In the genomic region with DNA sequence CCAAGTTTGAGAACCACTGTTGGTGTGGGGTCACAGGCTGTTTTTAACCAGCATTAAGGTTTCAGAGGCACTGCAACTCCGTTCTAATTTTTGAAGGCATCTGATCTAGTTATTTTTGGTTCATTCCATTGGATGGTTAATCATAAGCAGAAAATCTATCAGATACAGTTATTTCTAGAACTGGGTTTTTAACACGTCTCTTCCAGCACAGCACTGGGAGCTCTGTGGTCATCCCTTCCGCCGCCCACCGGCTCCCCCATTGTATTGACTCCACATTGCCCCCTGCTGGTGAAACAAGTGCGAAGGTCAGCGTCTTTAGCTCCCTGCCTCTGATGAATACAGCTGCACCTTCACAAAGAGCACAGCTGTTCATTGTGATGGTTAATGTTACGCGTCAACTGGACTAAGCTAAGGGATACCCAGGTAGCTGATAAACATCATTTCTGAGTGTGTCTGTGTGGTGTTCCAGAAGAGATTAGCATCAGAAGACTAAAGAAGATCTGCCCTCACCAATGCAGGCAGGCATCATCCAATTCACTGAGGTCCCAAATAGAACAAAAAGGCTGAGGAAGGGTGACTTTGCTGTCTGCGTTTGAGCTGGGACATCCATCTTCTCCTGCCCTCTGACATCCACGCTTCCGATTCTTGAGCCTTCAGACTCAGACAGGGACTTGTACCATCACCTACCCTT, we compare ENCODE assay signal across 8 cellular contexts. TPM values are rescaled to one million over a fixed set of nuclear protein-coding genes. Genes with fewer than 3 reads are reported as not detected.
DNase-seq lines count a peak whose midpoint lies in the region; ATAC-seq and TF ChIP-seq lines count a peak whose summit lies in the region.

No MANE protein-coding gene starts in this region.

- peak; percentile 47 for ATAC-seq in HG03354 (IDR thresholded peaks at IDR 0.05; ENCODE audit: poor library complexity, severe bottlenecking, unreplicated experiment)
- no peak for ATAC-seq in GM19035 (IDR thresholded peaks at IDR 0.05; ENCODE audit: unreplicated experiment)

- H3K27me3 ChIP-seq in SU-DHL-6 (ENCODE audit: low read length) (no peaks in the 10 kb centered on the region), ascending aorta (no peaks in the 10 kb centered on the region)

- no peaks in the 10 kb centered on the region for H3F3A ChIP-seq in SU-DHL-6 (ENCODE audit: insufficient read depth)

- H3K4me3 ChIP-seq in SU-DHL-6 (ENCODE audit: insufficient read depth, low read length, poor library complexity, severe bottlenecking), result no peak overlapping the region
- H3K4me3 ChIP-seq in ascending aorta, result no peak overlapping the region

- H3K79me2 ChIP-seq in SU-DHL-6 (ENCODE audit: insufficient read depth, low read length), result no peaks in the 10 kb centered on the region

- H3K27ac ChIP-seq in SU-DHL-6 (ENCODE audit: low read depth, low read length) (no peak overlapping the region), ascending aorta (no peak overlapping the region)

- no peak overlapping the region for H3K4me2 ChIP-seq in SU-DHL-6 (ENCODE audit: low read depth, low read length, poor library complexity, severe bottlenecking)

- no peaks in the 10 kb centered on the region for H3K36me3 ChIP-seq in SU-DHL-6 (ENCODE audit: low read length)
- H3K36me3 ChIP-seq in ascending aorta, result no peaks in the 10 kb centered on the region

- no peaks in the 10 kb centered on the region for H4K20me1 ChIP-seq in SU-DHL-6 (ENCODE audit: low read depth, low read length)

- H3K9me3 ChIP-seq in SU-DHL-6 (ENCODE audit: insufficient read depth, low read length) (no peaks in the 10 kb centered on the region), ascending aorta (no peaks in the 10 kb centered on the region)

- peak; percentile 80 for TF ChIP-seq CTCF in GM10266 (IDR thresholded peaks at IDR 0.05; ENCODE audit: control insufficient read depth, insufficient read depth, low read depth, missing control alignments)
- TF ChIP-seq CTCF in SU-DHL-6 (IDR thresholded peaks at IDR 0.05; ENCODE audit: insufficient read depth, low read length, poor library complexity, severe bottlenecking), result peak; percentile 95
- peak in 2 of 3 experiments; percentile 11 to 41 for TF ChIP-seq CTCF in ascending aorta (IDR thresholded peaks at IDR 0.05)

- H3K9me2 ChIP-seq in SU-DHL-6 (replicated peaks; ENCODE audit: insufficient read depth, low read length), result no peaks in the 10 kb centered on the region

- no peaks in the 10 kb centered on the region for H3K4me1 ChIP-seq in ascending aorta

- no peak overlapping the region for H3K9ac ChIP-seq in SU-DHL-6 (ENCODE audit: low read length)

- DNase-seq in GM10266 (ENCODE audit: extremely low spot score) (peak; percentile 73), ascending aorta (ENCODE audit: low spot score in 2 of 2) (no peak), inferior parietal cortex (ENCODE audit: extremely low spot score) (peak; percentile 7), cerebellum (ENCODE audit: low spot score) (no peak)
- DNase-seq in stimulated activated CD4-positive, alpha-beta T cell treated with anti-CD3 and anti-CD28 coated beads, Interleukin-4, amount 100 ng/mL, for 24 hours, result peak; percentile 80

- H2AFZ ChIP-seq in SU-DHL-6 (ENCODE audit: low read depth, low read length, severe bottlenecking), result no peak overlapping the region

- intact Hi-C loops in ascending aorta (cut with DNase I), result no loop called here

RNA-seq across cellular contexts. Expression of gene CCL18, which starts 8.5 kb away (rescaled TPM):
- total RNA-seq in ascending aorta, result not detected
- total RNA-seq in cerebellum, result not detected

RNA-seq across cellular contexts. Expression of gene CCL3, which starts 17.4 kb away (rescaled TPM):
- total RNA-seq in ascending aorta (not detected), cerebellum (4.9 TPM)

RNA-seq across cellular contexts. Expression of gene CCL4, which starts 31.1 kb away (rescaled TPM):
- total RNA-seq in ascending aorta (not detected), cerebellum (2.6 TPM)

RNA-seq across cellular contexts. Expression of gene CCL23, which starts 54.8 kb away (rescaled TPM):
- total RNA-seq in ascending aorta (29.7 TPM), cerebellum (not detected)

Comparison
In these comparisons a context has a peak if more than half of its experiments do, and no peak if none do; other contexts are left out.
1. DNase-seq: peak in GM10266 (single experiment), inferior parietal cortex (single experiment) and stimulated activated CD4-positive, alpha-beta T cell treated with anti-CD3 and anti-CD28 coated beads, Interleukin-4, amount 100 ng/mL, for 24 hours (single experiment); none in ascending aorta (0 of 2) and cerebellum (single experiment).
2. CTCF ChIP-seq: peak in every context shown above with its lines; median percentile 95 in SU-DHL-6; 80 in GM10266; 26 in ascending aorta.